Comparison of ENCODE assay signal across 8 cellular contexts in the genomic region with DNA sequence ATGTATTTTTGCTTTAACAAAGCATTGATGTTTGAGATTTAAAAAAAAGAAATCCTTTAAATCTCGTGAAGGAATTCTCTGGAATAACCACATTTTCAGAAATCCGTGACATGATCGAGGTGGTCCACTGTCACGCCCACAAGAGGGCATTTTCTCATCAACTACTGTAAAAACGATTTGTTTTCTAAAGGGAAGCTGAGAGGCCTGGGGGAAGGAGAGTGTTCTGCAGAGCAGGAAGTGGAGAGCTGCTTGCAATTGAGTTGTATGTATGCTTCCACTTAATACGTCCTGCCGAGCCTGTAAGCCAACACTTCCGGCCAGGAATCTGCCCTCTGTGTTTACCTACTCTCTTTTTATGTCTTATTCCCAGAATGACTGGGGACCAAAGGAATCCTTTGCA. TPM values are rescaled to one million over a fixed set of nuclear protein-coding genes. Genes with fewer than 3 reads are reported as not detected.
DNase-seq lines count a peak whose midpoint lies in the region; ATAC-seq lines count a peak whose summit lies in the region.

No MANE protein-coding gene starts in this region.

- ATAC-seq in HG02610 (IDR thresholded peaks at IDR 0.05; ENCODE audit: unreplicated experiment) = peak; percentile 46

- DNase-seq in SIG-M5 treated with dmso at 0.1 percent for 504 hours (lab: John Stamatoyannopoulos, UW; ENCODE audit: unreplicated experiment) = peak; percentile 48
- DNase-seq in SIG-M5 (lab: John Stamatoyannopoulos, UW) = no peak
- peak; percentile 54 for DNase-seq in NCI-H1105 (lab: John Stamatoyannopoulos, UW)
- DNase-seq in T1000 (lab: John Stamatoyannopoulos, UW) = peak; percentile 29
- DNase-seq in glomerular visceral epithelial cell (ENCODE audit: extremely low spot score) = peak; percentile 61
- DNase-seq in pulmonary artery endothelial cell (ENCODE audit: low read depth, low spot score) = peak; percentile 44
- DNase-seq in stimulated activated CD4-positive, alpha-beta T cell treated with anti-CD3 and anti-CD28 coated beads, Interleukin-2, amount 100 ng/mL, for 48 hours = no peak

RNA-seq across cellular contexts. Expression of gene KLHL29, which starts 19.4 kb away (rescaled TPM):
- total RNA-seq in pulmonary artery endothelial cell = 4.2 and 5.6 TPM in 2 replicates

Comparison
In these comparisons a context has a peak if more than half of its experiments do, and no peak if none do; other contexts are left out.
1. DNase-seq: peak in SIG-M5 treated with dmso at 0.1 percent for 504 hours (single experiment), NCI-H1105 (single experiment), T1000 (single experiment), glomerular visceral epithelial cell (single experiment) and pulmonary artery endothelial cell (single experiment); none in SIG-M5 (single experiment) and stimulated activated CD4-positive, alpha-beta T cell treated with anti-CD3 and anti-CD28 coated beads, Interleukin-2, amount 100 ng/mL, for 48 hours (0 of 2).